ENCODE assay signal across 16 cellular contexts in the genomic region with DNA sequence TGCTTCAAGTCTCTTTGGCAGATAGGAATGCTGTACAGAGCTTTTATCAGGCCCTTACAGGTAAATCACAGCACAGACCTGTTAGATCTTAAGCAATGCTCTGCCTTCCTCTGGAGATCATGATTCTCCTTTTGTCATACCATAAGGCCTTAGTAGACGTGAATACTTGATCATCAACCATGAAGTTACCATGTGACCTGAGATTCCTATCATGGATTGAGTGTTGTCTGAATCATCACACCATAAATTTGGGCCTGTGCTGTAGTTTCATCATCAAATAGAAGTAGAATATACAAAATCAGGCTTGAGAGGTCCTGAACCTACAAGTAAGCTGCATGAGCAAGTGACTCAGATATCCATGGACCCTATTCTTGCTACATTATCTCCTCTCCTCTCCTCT.
"Had no signal": no experiment of that assay in that cellular context is flagged by ENCODE, and none has a peak within 500 bp of the region (broad histone marks: within the 10 kb centered on the region; RNA-seq: fewer than 3 reads in every experiment).

No MANE protein-coding gene starts in this region.

- DNase-seq: activated CD4-positive, alpha-beta T cell treated with anti-CD3 and anti-CD28 coated beads, Interleukin-2, amount 50 U/mL, for 1 hour; activated naive CD8-positive, alpha-beta T cell treated with anti-CD3 and anti-CD28 coated beads, Interleukin-2, amount 10 ng/mL, durations not matched to agents 7 days and 5 days; aorta; dermis blood vessel endothelial cell; foreskin melanocyte; kidney glomerular epithelial cell; occipital lobe; right lobe of liver; spleen; trophoblast cell had no signal

- H3K4me3 Mint-ChIP-seq: activated naive CD8-positive, alpha-beta T cell treated with anti-CD3 and anti-CD28 coated beads, Interleukin-2, amount 10 ng/mL, durations not matched to agents 7 days and 5 days; activated T-helper 1 cell treated with anti-CD3 and anti-CD28 coated beads, Interleukin-12 subunit alpha, Interleukin-12 subunit beta, Interleukin-2, Interleukin-4 antibody, amounts not matched to agents 30 ng/mL and 10 ng/mL and 1 ng/mL, durations not matched to agents 14 hours and 24 hours and 36 hours; nephron; stimulated activated naive CD8-positive, alpha-beta T cell treated with anti-CD3 and anti-CD28 coated beads, Interleukin-15, Interleukin-2, amounts not matched to agents 100 ng/mL and 50 ng/mL, for 24 hours had no signal

- H3K27ac Mint-ChIP-seq: activated naive CD8-positive, alpha-beta T cell treated with anti-CD3 and anti-CD28 coated beads, Interleukin-2, amount 10 ng/mL, durations not matched to agents 7 days and 5 days; activated T-helper 1 cell treated with anti-CD3 and anti-CD28 coated beads, Interleukin-12 subunit alpha, Interleukin-12 subunit beta, Interleukin-2, Interleukin-4 antibody, amounts not matched to agents 30 ng/mL and 10 ng/mL and 1 ng/mL, durations not matched to agents 14 hours and 24 hours and 36 hours; nephron; stimulated activated naive CD8-positive, alpha-beta T cell treated with anti-CD3 and anti-CD28 coated beads, Interleukin-15, Interleukin-2, amounts not matched to agents 100 ng/mL and 50 ng/mL, for 24 hours had no signal

- ATAC-seq: activated CD4-positive, CD25-positive, alpha-beta regulatory T cell treated with anti-CD3 and anti-CD28 coated beads, Interleukin-2, amount 50 U/mL, for 24 hours; right lobe of liver had no signal

- H3K36me3 Mint-ChIP-seq: activated naive CD8-positive, alpha-beta T cell treated with anti-CD3 and anti-CD28 coated beads, Interleukin-2, amount 10 ng/mL, durations not matched to agents 7 days and 5 days had no signal

- H3K4me1 ChIP-seq: prostate gland, right lobe of liver, spleen, suprapubic skin had no signal

- H3K4me1 Mint-ChIP-seq: activated naive CD8-positive, alpha-beta T cell treated with anti-CD3 and anti-CD28 coated beads, Interleukin-2, amount 10 ng/mL, durations not matched to agents 7 days and 5 days; nephron had no signal

- H3K27me3 ChIP-seq: right lobe of liver, spleen, suprapubic skin had no signal

- H3K4me3 ChIP-seq: prostate gland, right lobe of liver, spleen, suprapubic skin had no signal

- H3K27me3 Mint-ChIP-seq: activated naive CD8-positive, alpha-beta T cell treated with anti-CD3 and anti-CD28 coated beads, Interleukin-2, amount 10 ng/mL, durations not matched to agents 7 days and 5 days; stimulated activated naive CD8-positive, alpha-beta T cell treated with anti-CD3 and anti-CD28 coated beads, Interleukin-15, Interleukin-2, amounts not matched to agents 100 ng/mL and 50 ng/mL, for 24 hours had no signal

- H3K27ac ChIP-seq: prostate gland, right lobe of liver, spleen, suprapubic skin had no signal

- H3K36me3 ChIP-seq: prostate gland, right lobe of liver, spleen, suprapubic skin had no signal
